11 cellular contexts compared by ENCODE assay signal in genomic region chr4:12118651-12119213, GRCh38.
DNase-seq lines count a peak whose midpoint lies in the region; ATAC-seq and TF ChIP-seq lines count a peak whose summit lies in the region.
"Had no signal": no experiment of that assay in that cellular context is flagged by ENCODE, and none has a peak within 500 bp of the region (broad histone marks: within the 10 kb centered on the region; RNA-seq: fewer than 3 reads in every experiment).

No MANE protein-coding gene starts in this region.

- no peaks in the 10 kb centered on the region for H4K20me1 ChIP-seq in KMS-11 (ENCODE audit: insufficient read depth)

- ATAC-seq in GM18867 (IDR thresholded peaks at IDR 0.05; ENCODE audit: unreplicated experiment): peak; percentile 77
- peak; percentile 69 for ATAC-seq in HG02588 (IDR thresholded peaks at IDR 0.05; ENCODE audit: unreplicated experiment)
- peak; percentile 44 to 88 for ATAC-seq in left cardiac atrium

- H3K4me2 ChIP-seq in KMS-11: peak overlapping the region; percentile 25

- peak overlapping the region; percentile 34; the same call in 1 of the 2 replicates for H3K27ac ChIP-seq in KMS-11

- H3K27me3 ChIP-seq in KMS-11 (ENCODE audit: insufficient read depth, low read depth): no peaks in the 10 kb centered on the region

- no peak overlapping the region for H3K9ac ChIP-seq in KMS-11

- no peak for TF ChIP-seq CTCF in KMS-11 (conservative IDR thresholded peaks at IDR 0.05; ENCODE audit: low read depth, low read length)

- no peak overlapping the region for H3K4me3 ChIP-seq in KMS-11 (IDR thresholded peaks at IDR 0.05; ENCODE audit: insufficient read depth, low read depth, low read length)

- H3K4me1 ChIP-seq in KMS-11 (ENCODE audit: low read depth, poor library complexity, severe bottlenecking): peaks cover 44% of the 10 kb centered on the region

- H2AFZ ChIP-seq in KMS-11 (ENCODE audit: low read depth): no peak overlapping the region

- intact Hi-C loops in left cardiac atrium (cut with DNase I): no loop called here

- H3K36me3 ChIP-seq in KMS-11 (ENCODE audit: insufficient read depth): no peaks in the 10 kb centered on the region

- DNase-seq in left cardiac atrium (no peak), cerebellar nuclear complex (lab: John Stamatoyannopoulos, UW) (no peak), A172 (ENCODE audit: low spot score) (no peak)
- no peak for DNase-seq in stimulated activated CD8-positive, alpha-beta memory T cell treated with anti-CD3 and anti-CD28 coated beads, Interleukin-4, amount 100 ng/mL, for 48 hours
- no peak for DNase-seq in stimulated activated CD4-positive, alpha-beta T cell treated with anti-CD3 and anti-CD28 coated beads, Interleukin-12 subunit alpha, Interleukin-12 subunit beta, amount 100 ng/mL, for 4 hours
- DNase-seq: activated naive CD4-positive, alpha-beta T cell treated with Interleukin-2 at 50 U/mL for 16 hours; stimulated activated CD4-positive, alpha-beta T cell treated with anti-CD3 and anti-CD28 coated beads, Interleukin-4, amount 100 ng/mL, for 1 hour; T1000 had no signal

- no peaks in the 10 kb centered on the region for H3K79me2 ChIP-seq in KMS-11 (ENCODE audit: insufficient read depth, low read depth)
